In the genomic region with DNA sequence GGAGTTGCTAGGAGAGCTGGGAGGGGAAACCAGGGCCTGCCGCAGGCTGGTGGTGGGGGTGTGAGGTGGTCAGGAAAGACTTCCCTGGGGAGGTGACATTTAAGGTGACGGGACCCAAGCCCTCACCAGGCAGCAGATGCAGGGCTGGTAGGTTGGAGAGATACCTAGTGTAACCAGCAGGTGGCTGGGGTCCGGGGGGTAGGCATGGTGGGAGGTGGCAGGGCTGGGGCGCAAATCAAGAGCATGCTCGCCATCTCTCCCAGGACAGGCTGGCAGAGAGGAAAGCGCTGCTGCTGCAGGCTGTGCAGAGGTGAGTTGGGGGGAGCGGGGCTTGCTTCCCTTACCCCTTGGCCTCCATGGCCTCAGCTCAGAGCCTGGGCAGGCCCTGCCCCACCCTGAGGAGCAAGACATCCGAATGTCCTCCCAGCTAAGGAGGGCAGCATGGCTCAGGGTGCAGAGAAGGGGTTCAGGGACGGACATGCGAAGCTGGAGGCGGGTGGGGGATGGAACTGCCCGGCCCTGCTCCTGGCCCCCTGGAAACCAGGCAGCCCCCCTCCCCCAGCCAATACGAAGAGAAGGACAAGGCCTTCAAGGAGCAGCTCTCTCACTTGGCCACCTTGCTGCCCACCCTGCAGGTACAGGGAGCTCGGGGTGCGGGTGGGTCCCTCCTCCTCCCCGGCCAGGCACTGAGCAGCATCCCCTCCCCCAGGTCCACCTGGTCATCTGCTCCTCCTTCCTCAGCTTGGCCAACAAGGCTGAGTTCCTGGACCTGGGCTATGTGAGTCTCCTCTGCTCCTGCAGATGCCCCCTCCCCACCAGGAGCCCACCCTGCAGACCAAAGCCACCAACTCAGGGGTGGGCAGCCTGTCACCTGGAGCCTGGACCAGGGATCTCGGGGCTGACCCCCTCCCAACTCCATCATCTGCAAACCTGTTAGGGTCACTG, we compare ENCODE assay signal across 9 cellular contexts. TPM values are rescaled to one million over a fixed set of nuclear protein-coding genes. Genes with fewer than 3 reads are reported as not detected.
DNase-seq lines count a peak whose midpoint lies in the region; ATAC-seq and TF ChIP-seq lines count a peak whose summit lies in the region.
"Had no signal": no experiment of that assay in that cellular context is flagged by ENCODE, and none has a peak within 500 bp of the region (broad histone marks: within the 10 kb centered on the region; RNA-seq: fewer than 3 reads in every experiment).

No MANE protein-coding gene starts in this region.

- peak; percentile 27 for TF ChIP-seq CTCF in DOHH2 (IDR thresholded peaks at IDR 0.05; ENCODE audit: low read depth, low read length, poor library complexity, severe bottlenecking)

- H3K4me1 ChIP-seq in DOHH2 (ENCODE audit: control insufficient read depth, low read length): peaks cover 20% of the 10 kb centered on the region

- DNase-seq in naive B cell: no peak
- no peak for DNase-seq in hippocampal formation (lab: John Stamatoyannopoulos, UW)
- DNase-seq in NCI-H446 treated with DMSO at 0.1 percent for 48 hours (lab: John Stamatoyannopoulos, UW): no peak
- no peak for DNase-seq in left lobe of liver (ENCODE audit: low spot score)

- H3K4me1 Mint-ChIP-seq in IgD-negative memory B cell (peaks cover 9 to 18% (median 11%) of the 10 kb centered on the region in 3 donors), naive B cell (peaks cover 0 to 26% (median 10%) of the 10 kb centered on the region in 3 donors)

- no peaks in the 10 kb centered on the region for H3F3A ChIP-seq in DOHH2 (ENCODE audit: control insufficient read depth, insufficient read depth)

- H3K79me2 ChIP-seq in DOHH2 (ENCODE audit: control insufficient read depth, low read length): no peaks in the 10 kb centered on the region

- H3K9me3 ChIP-seq in DOHH2 (ENCODE audit: control insufficient read depth, insufficient read depth, low read length): no peaks in the 10 kb centered on the region

- peak overlapping the region; percentile 48 to 86 (median 72) for H3K4me3 Mint-ChIP-seq in IgD-negative memory B cell
- peak overlapping the region in 6 of 8 donors; percentile 42 to 83 (median 69) for H3K4me3 Mint-ChIP-seq in naive B cell
- H3K4me3 Mint-ChIP-seq: stimulated activated naive CD8-positive, alpha-beta T cell treated with anti-CD3 and anti-CD28 coated beads, Interleukin-15, Interleukin-2, amounts not matched to agents 100 ng/mL and 50 ng/mL, for 24 hours had no signal

- H3K4me2 ChIP-seq in DOHH2 (ENCODE audit: low read length): peak overlapping the region; percentile 44

- H3K27me3 ChIP-seq in DOHH2 (ENCODE audit: control insufficient read depth, low read length): peaks cover 38% of the 10 kb centered on the region

- H3K36me3 Mint-ChIP-seq in IgD-negative memory B cell (peaks cover 1% of the 10 kb centered on the region), naive B cell (no peaks in the 10 kb centered on the region)

- no peaks in the 10 kb centered on the region for H3K36me3 ChIP-seq in DOHH2 (ENCODE audit: control insufficient read depth, low read length)

- no peak overlapping the region for H3K27ac Mint-ChIP-seq in IgD-negative memory B cell
- H3K27ac Mint-ChIP-seq in naive B cell: no peak overlapping the region
- H3K27ac Mint-ChIP-seq: stimulated activated naive CD8-positive, alpha-beta T cell treated with anti-CD3 and anti-CD28 coated beads, Interleukin-15, Interleukin-2, amounts not matched to agents 100 ng/mL and 50 ng/mL, for 24 hours had no signal

- no peaks in the 10 kb centered on the region for H3K9me2 ChIP-seq in DOHH2 (replicated peaks; ENCODE audit: control insufficient read depth, low read length)

- H3K27me3 Mint-ChIP-seq in IgD-negative memory B cell: peaks cover 33% of the 10 kb centered on the region
- peaks cover 20 to 57% (median 26%) of the 10 kb centered on the region in 3 donors for H3K27me3 Mint-ChIP-seq in naive B cell

- H3K9me3 Mint-ChIP-seq in IgD-negative memory B cell (no peaks in the 10 kb centered on the region), naive B cell (peaks cover 0 to 1% (median 0%) of the 10 kb centered on the region in 7 donors)
- H3K9me3 Mint-ChIP-seq: stimulated activated naive CD8-positive, alpha-beta T cell treated with anti-CD3 and anti-CD28 coated beads, Interleukin-15, Interleukin-2, amounts not matched to agents 100 ng/mL and 50 ng/mL, for 24 hours had no signal

- ATAC-seq in naive B cell (ENCODE audit: low read depth in 2 of 2) (peak; percentile 25 to 27), left lobe of liver (no peak), GM21423 (IDR thresholded peaks at IDR 0.05; ENCODE audit: unreplicated experiment) (no peak)

- peak overlapping the region; percentile 36 for H3K4me3 ChIP-seq in DOHH2 (ENCODE audit: low read length)

- H3K27ac ChIP-seq in DOHH2 (ENCODE audit: low read depth, low read length) (no peak overlapping the region), angular gyrus (ENCODE audit: low read depth, low read length) (peak overlapping the region; percentile 44)

- no peaks in the 10 kb centered on the region for H4K20me1 ChIP-seq in DOHH2 (ENCODE audit: control insufficient read depth, insufficient read depth, low read depth, low read length)

RNA-seq across cellular contexts. Expression of gene RNF207, which starts 4.0 kb away (rescaled TPM):
- 0.23 TPM for polyA plus RNA-seq in IgD-negative memory B cell
- under 1 TPM in 4 of 6 donors, not detected in 2; 0.12 to 0.61 (median 0.26) TPM for polyA plus RNA-seq in naive B cell (ENCODE audit: low read depth in 6 of 6)
- 17.7 TPM for total RNA-seq in left lobe of liver

RNA-seq across cellular contexts. Expression of gene RPL22, which starts 10.5 kb away (rescaled TPM):
- polyA plus RNA-seq in IgD-negative memory B cell (302 TPM), naive B cell (ENCODE audit: low read depth in 6 of 6) (100 to 1,000 TPM; 148 to 237 (median 187) TPM)
- total RNA-seq in left lobe of liver: 109 TPM

RNA-seq across cellular contexts. Expression of gene ICMT, which starts 25.8 kb away (rescaled TPM):
- polyA plus RNA-seq in IgD-negative memory B cell (14.2 TPM), naive B cell (ENCODE audit: low read depth in 6 of 6) (10 to 100 TPM in 4 of 6 donors, 1 to 10 TPM in 2; 5.4 to 16.2 (median 11.6) TPM)
- 25.9 TPM for total RNA-seq in left lobe of liver

RNA-seq across cellular contexts. Expression of gene CHD5, which starts 29.8 kb away (rescaled TPM):
- polyA plus RNA-seq in IgD-negative memory B cell (not detected), naive B cell (ENCODE audit: low read depth in 6 of 6) (not detected)
- 0.08 TPM for total RNA-seq in left lobe of liver

RNA-seq across cellular contexts. Expression of gene HES3, which starts 34.0 kb away (rescaled TPM):
- polyA plus RNA-seq in IgD-negative memory B cell: not detected
- polyA plus RNA-seq in naive B cell (ENCODE audit: low read depth in 6 of 6): not detected
- not detected for total RNA-seq in left lobe of liver

Comparison
In these comparisons a context has a peak if more than half of its experiments do, and no peak if none do; other contexts are left out.
1. ATAC-seq: peak in naive B cell (2 of 2); none in left lobe of liver (single experiment) and GM21423 (single experiment).